Comparison of ENCODE assay signal across 8 cellular contexts in genomic region chr16:3004781-3005284, GRCh38. TPM values are rescaled to one million over a fixed set of nuclear protein-coding genes. Genes with fewer than 3 reads are reported as not detected.
DNase-seq lines count a peak whose midpoint lies in the region; ATAC-seq and TF ChIP-seq lines count a peak whose summit lies in the region.

No MANE protein-coding gene starts in this region.

- H3K27me3 Mint-ChIP-seq in activated naive CD8-positive, alpha-beta T cell, result no peaks in the 10 kb centered on the region

- WGBS in mesendoderm (ENCODE audit: extremely low coverage, insufficient coverage, low lambda C conversion rate), result no CpG with 5 or more reads among the region's 25 CpGs

- H2AK5ac ChIP-seq in mesendoderm (ENCODE audit: low read length), result no peak overlapping the region

- peaks cover 29% of the 10 kb centered on the region for H3K4me1 Mint-ChIP-seq in activated naive CD8-positive, alpha-beta T cell (ENCODE audit: low read depth)

- no peak overlapping the region for H3K4me3 ChIP-seq in mesendoderm (ENCODE audit: low read length)

- H3K56ac ChIP-seq in mesendoderm (ENCODE audit: low read length), result peak overlapping the region; percentile 67

- H3K27ac ChIP-seq in C4-2B, result peak overlapping the region; percentile 50
- no peak overlapping the region for H3K27ac ChIP-seq in mesendoderm (ENCODE audit: low read depth, low read length)

- H3K27me3 ChIP-seq in mesendoderm (ENCODE audit: insufficient read depth, low read length, poor library complexity), result no peaks in the 10 kb centered on the region

- H3K4me2 ChIP-seq in mesendoderm (ENCODE audit: low read length), result peak overlapping the region; percentile 71

- no peaks in the 10 kb centered on the region for H3K9me3 Mint-ChIP-seq in activated naive CD8-positive, alpha-beta T cell (ENCODE audit: low read depth)

- H4K5ac ChIP-seq in mesendoderm (ENCODE audit: low read length), result no peak overlapping the region

- peak; percentile 71 for DNase-seq in mesendoderm
- DNase-seq in NCI-H187 (lab: John Stamatoyannopoulos, UW), result no peak
- DNase-seq in SHP77 (lab: John Stamatoyannopoulos, UW), result no peak
- DNase-seq in Ammon's horn (ENCODE audit: low spot score), result no peak

- peak; percentile 1 for ATAC-seq in HG02588 (IDR thresholded peaks at IDR 0.05; ENCODE audit: unreplicated experiment)
- no peak for ATAC-seq in GM18868 (IDR thresholded peaks at IDR 0.05; ENCODE audit: unreplicated experiment)

- H3K9ac ChIP-seq in mesendoderm (ENCODE audit: low read length), result peak overlapping the region; percentile 48

- H2BK120ac ChIP-seq in mesendoderm (ENCODE audit: low read depth, low read length), result no peak overlapping the region

- no peak overlapping the region for H3K18ac ChIP-seq in mesendoderm (ENCODE audit: low read length)

- H3K79me2 ChIP-seq in mesendoderm (ENCODE audit: control insufficient read depth, insufficient read depth, low read length), result no peaks in the 10 kb centered on the region

- no peak overlapping the region for H2BK5ac ChIP-seq in mesendoderm (ENCODE audit: low read length)

- H3K4me3 Mint-ChIP-seq in activated naive CD8-positive, alpha-beta T cell, result peak overlapping the region; percentile 58

- peak overlapping the region; percentile 3 for H3K23ac ChIP-seq in mesendoderm (ENCODE audit: low read length)

- H3K79me1 ChIP-seq in mesendoderm (ENCODE audit: low read length), result no peaks in the 10 kb centered on the region

- H3K36me3 Mint-ChIP-seq in activated naive CD8-positive, alpha-beta T cell, result no peaks in the 10 kb centered on the region

- TF ChIP-seq CTCF in C4-2B (conservative IDR thresholded peaks at IDR 0.05), result no peak

- no peak overlapping the region for H4K8ac ChIP-seq in mesendoderm (ENCODE audit: low read depth, low read length)

- no peak overlapping the region for H3K4ac ChIP-seq in mesendoderm (ENCODE audit: low read depth, low read length)

- H3K27ac Mint-ChIP-seq in activated naive CD8-positive, alpha-beta T cell, result no peak overlapping the region

- no peaks in the 10 kb centered on the region for H3K36me3 ChIP-seq in mesendoderm (ENCODE audit: control insufficient read depth, insufficient read depth, low read length)

- H3K4me1 ChIP-seq in mesendoderm (ENCODE audit: control insufficient read depth, low read depth, low read length), result peaks cover 23% of the 10 kb centered on the region

- H2BK15ac ChIP-seq in mesendoderm (replicated peaks; ENCODE audit: low read depth), result no peak overlapping the region

RNA-seq across cellular contexts. Expression of gene CLDN9, which starts 7.9 kb away (rescaled TPM):
- polyA plus RNA-seq in mesendoderm (2013, experiment 1 of 2), result 0.20 TPM
- polyA plus RNA-seq in mesendoderm (2013, experiment 2 of 2), result 0.15 TPM

RNA-seq across cellular contexts. Expression of gene CLDN6, which starts 13.2 kb away (rescaled TPM):
- polyA plus RNA-seq in mesendoderm (2013, experiment 1 of 2), result 508 TPM
- polyA plus RNA-seq in mesendoderm (2013, experiment 2 of 2), result 491 TPM

RNA-seq across cellular contexts. Expression of gene TNFRSF12A, which starts 15.3 kb away (rescaled TPM):
- 126 TPM for polyA plus RNA-seq in mesendoderm (2013, experiment 1 of 2)
- polyA plus RNA-seq in mesendoderm (2013, experiment 2 of 2), result 126 TPM

RNA-seq across cellular contexts. Expression of gene HCFC1R1, which starts 18.9 kb away (rescaled TPM):
- 73.7 TPM for polyA plus RNA-seq in mesendoderm (2013, experiment 1 of 2)
- polyA plus RNA-seq in mesendoderm (2013, experiment 2 of 2), result 75.5 TPM

RNA-seq across cellular contexts. Expression of gene THOC6, which starts 19.0 kb away (rescaled TPM):
- 38.1 TPM for polyA plus RNA-seq in mesendoderm (2013, experiment 1 of 2)
- polyA plus RNA-seq in mesendoderm (2013, experiment 2 of 2), result 37.5 TPM
